27 cellular contexts compared by ENCODE assay signal in the genomic region with DNA sequence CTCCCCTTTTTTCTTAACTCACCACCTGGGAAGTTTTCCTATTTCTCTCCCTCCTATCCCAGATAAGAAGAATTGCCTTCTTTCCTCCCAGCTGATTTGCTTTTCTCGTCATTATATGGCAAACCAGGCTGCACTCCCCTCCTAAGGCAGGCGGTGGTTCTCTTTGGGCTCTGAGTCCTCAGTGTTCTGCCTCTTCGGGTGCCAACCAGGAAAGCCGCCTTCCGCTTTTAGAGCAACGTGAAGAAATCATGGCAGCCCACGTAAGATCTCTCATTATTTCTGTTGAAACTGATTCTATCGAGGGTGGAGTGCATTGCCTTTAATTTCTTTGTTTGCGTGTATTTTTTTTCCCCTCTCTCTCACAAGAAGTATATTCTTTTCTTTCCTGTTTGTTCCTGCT.
DNase-seq lines count a peak whose midpoint lies in the region; ATAC-seq, FAIRE-seq and TF ChIP-seq lines count a peak whose summit lies in the region.
"Had no signal": no experiment of that assay in that cellular context is flagged by ENCODE, and none has a peak within 500 bp of the region (broad histone marks: within the 10 kb centered on the region; RNA-seq: fewer than 3 reads in every experiment).

No MANE protein-coding gene starts in this region.

- peaks cover 7 to 43% (median 24%) of the 10 kb centered on the region in 11 experiments; a peak in 20 of 22 replicates for H3K36me3 ChIP-seq in BLaER1 treated with 17β-estradiol and CSF1 and Interleukin-3, amounts not matched to agents 10 nM and 100 nM
- H3K36me3 ChIP-seq in KOPT-K1 (ENCODE audit: insufficient read depth, low read length) = peaks cover 5% of the 10 kb centered on the region; the same call in 1 of the 2 replicates
- no peaks in the 10 kb centered on the region for H3K36me3 ChIP-seq in small intestine (ENCODE audit: control insufficient read depth in 2 of 2, insufficient read depth in 2 of 2, low read length in 2 of 2)
- H3K36me3 ChIP-seq: SJSA1 had no signal

- H3K9me3 ChIP-seq in BLaER1 treated with 17β-estradiol and CSF1 and Interleukin-3, amounts not matched to agents 10 nM and 100 nM (replicated peaks in 1 of 11) = no peaks in the 10 kb centered on the region
- H3K9me3 ChIP-seq in KOPT-K1 (ENCODE audit: insufficient read depth, low read length, poor library complexity, severe bottlenecking) (no peaks in the 10 kb centered on the region), T-helper 17 cell (ENCODE audit: control insufficient read depth, low read length, poor library complexity, severe bottlenecking) (no peaks in the 10 kb centered on the region), small intestine (ENCODE audit: control insufficient read depth, low read depth) (no peaks in the 10 kb centered on the region)
- H3K9me3 ChIP-seq: SJSA1 had no signal

- H3K4me1 Mint-ChIP-seq in T-helper 17 cell = peaks cover 21% of the 10 kb centered on the region
- peaks cover 5% of the 10 kb centered on the region for H3K4me1 Mint-ChIP-seq in neural crest cell

- H3K27me3 Mint-ChIP-seq in T-helper 17 cell = no peaks in the 10 kb centered on the region
- H3K27me3 Mint-ChIP-seq in neural crest cell (ENCODE audit: low read depth) = no peaks in the 10 kb centered on the region

- H3K36me3 Mint-ChIP-seq in T-helper 17 cell (ENCODE audit: low read depth) (no peaks in the 10 kb centered on the region), neural crest cell (ENCODE audit: low read depth) (no peaks in the 10 kb centered on the region)

- H3K4me1 ChIP-seq in BLaER1 treated with 17β-estradiol and CSF1 and Interleukin-3, amounts not matched to agents 10 nM and 100 nM = peaks cover 58 to 97% (median 81%) of the 10 kb centered on the region in 10 experiments
- H3K4me1 ChIP-seq in small intestine (ENCODE audit: control insufficient read depth in 2 of 2, insufficient read depth in 1 of 2, low read depth in 1 of 2, low read length in 1 of 2) = no peaks in the 10 kb centered on the region
- H3K4me1 ChIP-seq: SJSA1 had no signal

- no peak for TF ChIP-seq CTCF in neural crest cell (conservative IDR thresholded peaks at IDR 0.05)
- TF ChIP-seq CTCF in foreskin fibroblast (IDR thresholded peaks at IDR 0.05; ENCODE audit: low read depth, low read length) = no peak

- H3K9me3 Mint-ChIP-seq in neural crest cell = no peaks in the 10 kb centered on the region
- H3K9me3 Mint-ChIP-seq: HFFc6 had no signal

- DNase-seq in T-helper 17 cell = no peak
- no peak for DNase-seq in neural crest cell (ENCODE audit: low read depth, low spot score)
- no peak for DNase-seq in foreskin fibroblast
- DNase-seq in small intestine = no peak
- no peak for DNase-seq in substantia nigra (lab: John Stamatoyannopoulos, UW)
- DNase-seq: 8988T, DMS53, EL, GF-D8, HFFc6, NCI-H1105, NCI-H146, NCI-H2029 treated with DMSO at 0.1 percent for 48 hours, NCI-H2171, NCI-H524 treated with DMSO at 0.1 percent for 48 hours, OCI-M1 had no signal

- H3K4me3 Mint-ChIP-seq in T-helper 17 cell = no peak overlapping the region
- H3K4me3 Mint-ChIP-seq in neural crest cell = no peak overlapping the region
- H3K4me3 Mint-ChIP-seq: HFFc6 had no signal

- no peak overlapping the region for H3K27ac ChIP-seq in BLaER1 treated with 17β-estradiol and CSF1 and Interleukin-3, amounts not matched to agents 10 nM and 100 nM
- peak overlapping the region; percentile 80 for H3K27ac ChIP-seq in KOPT-K1 (ENCODE audit: low read depth, low read length, poor library complexity, severe bottlenecking)
- H3K27ac ChIP-seq in small intestine (ENCODE audit: low read depth in 1 of 2, low read length in 1 of 2) = no peak overlapping the region
- H3K27ac ChIP-seq in substantia nigra (ENCODE audit: low read depth, low read length, poor library complexity, severe bottlenecking) = no peak overlapping the region
- H3K27ac ChIP-seq: C4-2B, SJSA1 had no signal

- H3K9ac ChIP-seq in BLaER1 treated with 17β-estradiol and CSF1 and Interleukin-3, amounts not matched to agents 10 nM and 100 nM = no peak overlapping the region

- 89 to 97% (median 93%) methylated on average over 9 of the region's 9 CpGs for WGBS in small intestine, 3 donors

- peak overlapping the region in 6 of 11 experiments; percentile 49 to 81 (median 60); a peak in 9 of 22 replicates for H3K4me2 ChIP-seq in BLaER1 treated with 17β-estradiol and CSF1 and Interleukin-3, amounts not matched to agents 10 nM and 100 nM

- no peaks in the 10 kb centered on the region for H3K27me3 ChIP-seq in BLaER1 treated with 17β-estradiol and CSF1 and Interleukin-3, amounts not matched to agents 10 nM and 100 nM
- H3K27me3 ChIP-seq in small intestine (ENCODE audit: control insufficient read depth in 2 of 2, insufficient read depth in 2 of 2, low read length in 2 of 2) = no peaks in the 10 kb centered on the region
- H3K27me3 ChIP-seq: SJSA1 had no signal

- H3K27ac Mint-ChIP-seq in T-helper 17 cell = peak overlapping the region; percentile 21
- H3K27ac Mint-ChIP-seq in neural crest cell (ENCODE audit: unreplicated experiment) = peak overlapping the region; percentile 64
- H3K27ac Mint-ChIP-seq: HFFc6 had no signal

- FAIRE-seq in small intestine (lab: Jason Lieb, UNC) = no peak
- FAIRE-seq: D721Med, H54, HepG2, K562, RCC 7860 had no signal

- peaks cover 23 to 100% (median 94%) of the 10 kb centered on the region in 11 experiments; a peak in 20 of 22 replicates for H4K20me1 ChIP-seq in BLaER1 treated with 17β-estradiol and CSF1 and Interleukin-3, amounts not matched to agents 10 nM and 100 nM

- ATAC-seq in T-helper 17 cell = no peak
- ATAC-seq in GM21390 (IDR thresholded peaks at IDR 0.05; ENCODE audit: unreplicated experiment) = no peak
- ATAC-seq: HepG2, K562, Right ventricle myocardium inferior had no signal

- no peak overlapping the region for H3K4me3 ChIP-seq in BLaER1 treated with 17β-estradiol and CSF1 and Interleukin-3, amounts not matched to agents 10 nM and 100 nM
- H3K4me3 ChIP-seq in foreskin fibroblast (ENCODE audit: low read depth in 1 of 2, low read length in 2 of 2) = no peak overlapping the region
- H3K4me3 ChIP-seq in small intestine (ENCODE audit: low read depth in 1 of 2, low read length in 2 of 2) = no peak overlapping the region
- H3K4me3 ChIP-seq: K562, SJSA1 had no signal
